In the genomic region with DNA sequence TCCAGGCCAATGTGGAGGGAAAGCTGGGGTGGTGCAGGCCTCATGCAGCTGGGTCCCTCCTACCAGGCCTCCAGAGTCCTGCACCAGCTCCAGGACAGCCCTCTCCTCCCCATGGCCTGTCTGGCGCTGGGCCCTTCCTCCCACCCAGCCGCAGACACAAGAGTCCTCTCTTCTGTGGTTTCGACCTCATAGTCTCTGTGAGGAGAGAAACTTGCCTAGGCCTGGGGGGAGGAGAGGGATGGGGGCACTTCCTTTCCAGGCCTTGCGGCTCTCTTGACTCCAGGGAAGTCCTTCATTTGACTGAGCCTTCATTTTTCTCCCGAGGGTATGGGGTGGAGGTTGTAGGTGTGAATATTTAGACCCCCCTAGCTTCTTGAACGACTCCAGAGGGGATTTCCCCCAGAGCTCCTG, we compare ENCODE assay signal across 8 cellular contexts. TPM values are rescaled to one million over a fixed set of nuclear protein-coding genes. Genes with fewer than 3 reads are reported as not detected.
DNase-seq lines count a peak whose midpoint lies in the region; ATAC-seq lines count a peak whose summit lies in the region.

No MANE protein-coding gene starts in this region.

- H3K4me1 ChIP-seq in ES-I3 (ENCODE audit: insufficient read depth, low read length): peaks cover 19% of the 10 kb centered on the region

- H3K36me3 ChIP-seq in ES-I3 (ENCODE audit: insufficient read depth, low read length): peaks cover 16% of the 10 kb centered on the region; the same call in 1 of the 2 replicates

- peak; percentile 39 for DNase-seq in SKM-1 treated with dmso at 0.1 percent for 144 hours (lab: John Stamatoyannopoulos, UW; ENCODE audit: unreplicated experiment)
- DNase-seq in foreskin melanocyte: peak; percentile 86
- DNase-seq in posterior vena cava (ENCODE audit: low spot score): peak; percentile 78
- DNase-seq in NCI-H2081 (lab: John Stamatoyannopoulos, UW): no peak
- no peak for DNase-seq in cerebellar cortex (ENCODE audit: low spot score)

- peak overlapping the region; percentile 92; the same call in 1 of the 2 replicates for H3K9ac ChIP-seq in ES-I3 (ENCODE audit: low read depth, low read length)

- intact Hi-C loops in posterior vena cava (cut with DNase I): no loop called here

- ATAC-seq in GM21576 (IDR thresholded peaks at IDR 0.05; ENCODE audit: unreplicated experiment): no peak
- ATAC-seq in GM21717 (IDR thresholded peaks at IDR 0.05; ENCODE audit: unreplicated experiment): no peak

- no peaks in the 10 kb centered on the region for H3K9me3 ChIP-seq in ES-I3 (ENCODE audit: control insufficient read depth, insufficient read depth, low read length)

RNA-seq across cellular contexts. Expression of gene MMP14, which starts 2.3 kb away (rescaled TPM):
- total RNA-seq in posterior vena cava: 100 to 1,000 TPM; 229 to 234 TPM

RNA-seq across cellular contexts. Expression of gene MRPL52, which starts 8.9 kb away (rescaled TPM):
- total RNA-seq in posterior vena cava: 10 to 100 TPM; 58.5 to 58.9 TPM

RNA-seq across cellular contexts. Expression of gene SLC7A7, which starts 23.4 kb away (rescaled TPM):
- total RNA-seq in posterior vena cava: 10 to 100 TPM; 11.4 to 17.5 TPM

RNA-seq across cellular contexts. Expression of gene LRP10, which starts 32.9 kb away (rescaled TPM):
- 100 to 1,000 TPM; 129 to 139 TPM for total RNA-seq in posterior vena cava

RNA-seq across cellular contexts. Expression of gene REM2, which starts 44.4 kb away (rescaled TPM):
- under 1 TPM; 0.23 to 0.43 TPM for total RNA-seq in posterior vena cava

Comparison
In these comparisons a context has a peak if more than half of its experiments do, and no peak if none do; other contexts are left out.
1. DNase-seq: peak in SKM-1 treated with dmso at 0.1 percent for 144 hours (single experiment), foreskin melanocyte (single experiment) and posterior vena cava (single experiment); none in NCI-H2081 (0 of 2) and cerebellar cortex (single experiment).